36 cellular contexts compared by ENCODE assay signal in genomic region chr7:117038408-117038807, GRCh38.
"Had no signal": no experiment of that assay in that cellular context is flagged by ENCODE, and none has a peak within 500 bp of the region (broad histone marks: within the 10 kb centered on the region; RNA-seq: fewer than 3 reads in every experiment).

No MANE protein-coding gene starts in this region.

- H3K4me3 ChIP-seq: ascending aorta, cardiac muscle cell had no signal

- H3K27me3 Mint-ChIP-seq: activated CD4-positive, alpha-beta T cell treated with anti-CD3 and anti-CD28 coated beads for 36 hours; activated CD8-positive, alpha-beta memory T cell treated with anti-CD3 and anti-CD28 coated beads, Interleukin-2, amount 10 ng/mL, durations not matched to agents 7 days and 5 days; activated naive CD4-positive, alpha-beta T cell treated with anti-CD3 and anti-CD28 coated beads, Interleukin-2, amount 50 U/mL, for 24 hours; activated naive CD8-positive, alpha-beta T cell; activated naive CD8-positive, alpha-beta T cell treated with anti-CD3 and anti-CD28 coated beads, Interleukin-2, amount 10 ng/mL, durations not matched to agents 7 days and 5 days; activated naive CD8-positive, alpha-beta T cell treated with anti-CD3 and anti-CD28 coated beads, Interleukin-2, amount 50 U/mL, for 24 hours; activated T-cell treated with anti-CD3 and anti-CD28 coated beads, Interleukin-2, amount 50 U/mL, for 24 hours had no signal

- H3K4me3 Mint-ChIP-seq: activated CD4-positive, alpha-beta memory T cell treated with anti-CD3 and anti-CD28 coated beads, Interleukin-2, amount 10 ng/mL, durations not matched to agents 7 days and 5 days; activated CD4-positive, alpha-beta T cell treated with anti-CD3 and anti-CD28 coated beads for 36 hours; activated CD4-positive, alpha-beta T cell treated with anti-CD3 and anti-CD28 coated beads, Interleukin-2, amount 10 ng/mL, durations not matched to agents 7 days and 5 days; activated CD8-positive, alpha-beta memory T cell treated with anti-CD3 and anti-CD28 coated beads, Interleukin-2, amount 10 ng/mL, durations not matched to agents 7 days and 5 days; activated CD8-positive, alpha-beta T cell treated with anti-CD3 and anti-CD28 coated beads, Interleukin-2, amount 10 ng/mL, durations not matched to agents 7 days and 5 days; activated naive CD4-positive, alpha-beta T cell treated with anti-CD3 and anti-CD28 coated beads, Interleukin-2, amount 10 ng/mL, durations not matched to agents 7 days and 5 days; activated naive CD4-positive, alpha-beta T cell treated with anti-CD3 and anti-CD28 coated beads, Interleukin-2, amount 50 U/mL, for 24 hours; activated naive CD8-positive, alpha-beta T cell; activated naive CD8-positive, alpha-beta T cell treated with anti-CD3 and anti-CD28 coated beads, Interleukin-2, amount 10 ng/mL, durations not matched to agents 7 days and 5 days; activated naive CD8-positive, alpha-beta T cell treated with anti-CD3 and anti-CD28 coated beads, Interleukin-2, amount 50 U/mL, for 24 hours; activated T-cell treated with anti-CD3 and anti-CD28 coated beads, Interleukin-2, amount 50 U/mL, for 24 hours; T-helper 1 cell treated with Interleukin-12 subunit alpha and Interleukin-12 subunit beta and Interleukin-4 antibody, amounts not matched to agents 30 μg/mL and 1 μg/mL, for 36 hours; T-helper 2 cell treated with Interferon-gamma antibody and Interleukin-4, amounts not matched to agents 5 μg/mL and 100 μg/mL, for 36 hours; WTC11 had no signal

- H3K9me3 ChIP-seq: ascending aorta had no signal

- H3K27me3 ChIP-seq: ascending aorta, cardiac muscle cell had no signal

- H3K36me3 Mint-ChIP-seq: activated CD8-positive, alpha-beta memory T cell treated with anti-CD3 and anti-CD28 coated beads, Interleukin-2, amount 10 ng/mL, durations not matched to agents 7 days and 5 days; activated naive CD4-positive, alpha-beta T cell treated with anti-CD3 and anti-CD28 coated beads, Interleukin-2, amount 10 ng/mL, durations not matched to agents 7 days and 5 days; activated naive CD4-positive, alpha-beta T cell treated with anti-CD3 and anti-CD28 coated beads, Interleukin-2, amount 50 U/mL, for 24 hours; activated naive CD8-positive, alpha-beta T cell treated with anti-CD3 and anti-CD28 coated beads, Interleukin-2, amount 10 ng/mL, durations not matched to agents 7 days and 5 days had no signal

- H3K9me3 Mint-ChIP-seq: activated CD4-positive, alpha-beta memory T cell treated with anti-CD3 and anti-CD28 coated beads, Interleukin-2, amount 10 ng/mL, durations not matched to agents 7 days and 5 days; activated CD4-positive, alpha-beta T cell treated with anti-CD3 and anti-CD28 coated beads, Interleukin-2, amount 10 ng/mL, durations not matched to agents 7 days and 5 days; activated naive CD4-positive, alpha-beta T cell treated with anti-CD3 and anti-CD28 coated beads, Interleukin-2, amount 10 ng/mL, durations not matched to agents 7 days and 5 days; activated naive CD4-positive, alpha-beta T cell treated with anti-CD3 and anti-CD28 coated beads, Interleukin-2, amount 50 U/mL, for 24 hours; activated naive CD8-positive, alpha-beta T cell treated with anti-CD3 and anti-CD28 coated beads, Interleukin-2, amount 10 ng/mL, durations not matched to agents 7 days and 5 days; activated naive CD8-positive, alpha-beta T cell treated with anti-CD3 and anti-CD28 coated beads, Interleukin-2, amount 50 U/mL, for 24 hours; activated T-cell treated with anti-CD3 and anti-CD28 coated beads, Interleukin-2, amount 50 U/mL, for 24 hours; activated T-helper 2 cell treated with anti-CD3 and anti-CD28 coated beads, Interferon-gamma antibody, Interleukin-2, Interleukin-4, amounts not matched to agents 10 μg/mL and 5 μg/mL and 100 μg/mL, durations not matched to agents 14 hours and 24 hours and 36 hours; T-helper 1 cell treated with Interleukin-12 subunit alpha and Interleukin-12 subunit beta and Interleukin-4 antibody, amounts not matched to agents 30 μg/mL and 1 μg/mL, for 36 hours; T-helper 2 cell treated with Interferon-gamma antibody and Interleukin-4, amounts not matched to agents 5 μg/mL and 100 μg/mL, for 36 hours had no signal

- H3K4me1 Mint-ChIP-seq: activated naive CD4-positive, alpha-beta T cell treated with anti-CD3 and anti-CD28 coated beads, Interleukin-2, amount 50 U/mL, for 24 hours had no signal

- H3K27ac Mint-ChIP-seq: activated CD4-positive, alpha-beta memory T cell treated with anti-CD3 and anti-CD28 coated beads, Interleukin-2, amount 10 ng/mL, durations not matched to agents 7 days and 5 days; activated CD4-positive, alpha-beta T cell treated with anti-CD3 and anti-CD28 coated beads for 36 hours; activated CD4-positive, alpha-beta T cell treated with anti-CD3 and anti-CD28 coated beads, Interleukin-2, amount 10 ng/mL, durations not matched to agents 7 days and 5 days; activated CD8-positive, alpha-beta memory T cell treated with anti-CD3 and anti-CD28 coated beads, Interleukin-2, amount 10 ng/mL, durations not matched to agents 7 days and 5 days; activated CD8-positive, alpha-beta T cell treated with anti-CD3 and anti-CD28 coated beads, Interleukin-2, amount 10 ng/mL, durations not matched to agents 7 days and 5 days; activated naive CD4-positive, alpha-beta T cell treated with anti-CD3 and anti-CD28 coated beads, Interleukin-2, amount 10 ng/mL, durations not matched to agents 7 days and 5 days; activated naive CD4-positive, alpha-beta T cell treated with anti-CD3 and anti-CD28 coated beads, Interleukin-2, amount 50 U/mL, for 24 hours; activated naive CD8-positive, alpha-beta T cell; activated naive CD8-positive, alpha-beta T cell treated with anti-CD3 and anti-CD28 coated beads, Interleukin-2, amount 10 ng/mL, durations not matched to agents 7 days and 5 days; activated naive CD8-positive, alpha-beta T cell treated with anti-CD3 and anti-CD28 coated beads, Interleukin-2, amount 50 U/mL, for 24 hours; activated T-cell treated with anti-CD3 and anti-CD28 coated beads, Interleukin-2, amount 50 U/mL, for 24 hours; activated T-helper 2 cell treated with anti-CD3 and anti-CD28 coated beads, Interferon-gamma antibody, Interleukin-2, Interleukin-4, amounts not matched to agents 10 μg/mL and 5 μg/mL and 100 μg/mL, durations not matched to agents 14 hours and 24 hours and 36 hours; T-helper 1 cell treated with Interleukin-12 subunit alpha and Interleukin-12 subunit beta and Interleukin-4 antibody, amounts not matched to agents 30 μg/mL and 1 μg/mL, for 36 hours; T-helper 2 cell treated with Interferon-gamma antibody and Interleukin-4, amounts not matched to agents 5 μg/mL and 100 μg/mL, for 36 hours; WTC11 had no signal

- DNase-seq: activated CD4-positive, alpha-beta memory T cell treated with anti-CD3 and anti-CD28 coated beads, Interleukin-2, amount 10 ng/mL, durations not matched to agents 7 days and 5 days; activated CD4-positive, alpha-beta T cell treated with anti-CD3 and anti-CD28 coated beads for 1 hour; activated CD4-positive, alpha-beta T cell treated with anti-CD3 and anti-CD28 coated beads for 36 hours; activated CD4-positive, alpha-beta T cell treated with anti-CD3 and anti-CD28 coated beads for 48 hours; activated CD4-positive, alpha-beta T cell treated with anti-CD3 and anti-CD28 coated beads, Interleukin-2, amount 10 ng/mL, durations not matched to agents 7 days and 5 days; activated CD4-positive, alpha-beta T cell treated with anti-CD3 and anti-CD28 coated beads, Interleukin-2, amount 50 U/mL, for 48 hours; activated CD4-positive, CD25-positive, alpha-beta regulatory T cell; activated CD8-positive, alpha-beta memory T cell treated with anti-CD3 and anti-CD28 coated beads for 24 hours; activated CD8-positive, alpha-beta memory T cell treated with anti-CD3 and anti-CD28 coated beads, Interleukin-2, amount 10 ng/mL, durations not matched to agents 7 days and 5 days; activated CD8-positive, alpha-beta memory T cell treated with anti-CD3 and anti-CD28 coated beads, Interleukin-2, amount 50 U/mL, for 48 hours; activated CD8-positive, alpha-beta T cell treated with anti-CD3 and anti-CD28 coated beads, Interleukin-2, amount 10 ng/mL, durations not matched to agents 7 days and 5 days; activated effector memory CD4-positive, alpha-beta T cell treated with Interleukin-2 at 50 U/mL for 16 hours; activated gamma-delta T cell; activated naive CD4-positive, alpha-beta T cell treated with anti-CD3 and anti-CD28 coated beads, Interleukin-2, amount 10 ng/mL, durations not matched to agents 7 days and 5 days; activated naive CD4-positive, alpha-beta T cell treated with Interleukin-2 at 50 U/mL for 16 hours; activated naive CD8-positive, alpha-beta T cell treated with anti-CD3 and anti-CD28 coated beads, Interleukin-2, amount 10 ng/mL, durations not matched to agents 7 days and 5 days; activated naive CD8-positive, alpha-beta T cell treated with anti-CD3 and anti-CD28 coated beads, Interleukin-2, amount 50 U/mL, for 24 hours; activated T-cell treated with anti-CD3 and anti-CD28 coated beads, Interleukin-2, amount 50 U/mL, for 24 hours; activated T-cell treated with anti-CD3 and anti-CD28 coated beads, Interleukin-2, amount 50 U/mL, for 48 hours; amygdala; anterior cingulate cortex; central memory CD4-positive, alpha-beta T cell; SW 1271; T-helper 1 cell; T-helper 2 cell; T-helper 9 cell; WERI-Rb-1 had no signal

- ATAC-seq: activated CD4-positive, alpha-beta T cell treated with anti-CD3 and anti-CD28 coated beads for 36 hours; activated CD4-positive, CD25-positive, alpha-beta regulatory T cell treated with anti-CD3 and anti-CD28 coated beads, Interleukin-2, amount 50 U/mL, for 24 hours; activated CD8-positive, alpha-beta memory T cell treated with anti-CD3 and anti-CD28 coated beads, Interleukin-2, amount 10 ng/mL, durations not matched to agents 7 days and 5 days; activated CD8-positive, alpha-beta T cell treated with anti-CD3 and anti-CD28 coated beads, Interleukin-2, amount 10 ng/mL, durations not matched to agents 7 days and 5 days; activated naive CD8-positive, alpha-beta T cell treated with anti-CD3 and anti-CD28 coated beads, Interleukin-2, amount 50 U/mL, for 24 hours; WTC11 had no signal

- H3K36me3 ChIP-seq: ascending aorta, WERI-Rb-1 had no signal

- H3K27ac ChIP-seq: cardiac muscle cell, WERI-Rb-1 had no signal
